8 cellular contexts compared by ENCODE assay signal in the genomic region with DNA sequence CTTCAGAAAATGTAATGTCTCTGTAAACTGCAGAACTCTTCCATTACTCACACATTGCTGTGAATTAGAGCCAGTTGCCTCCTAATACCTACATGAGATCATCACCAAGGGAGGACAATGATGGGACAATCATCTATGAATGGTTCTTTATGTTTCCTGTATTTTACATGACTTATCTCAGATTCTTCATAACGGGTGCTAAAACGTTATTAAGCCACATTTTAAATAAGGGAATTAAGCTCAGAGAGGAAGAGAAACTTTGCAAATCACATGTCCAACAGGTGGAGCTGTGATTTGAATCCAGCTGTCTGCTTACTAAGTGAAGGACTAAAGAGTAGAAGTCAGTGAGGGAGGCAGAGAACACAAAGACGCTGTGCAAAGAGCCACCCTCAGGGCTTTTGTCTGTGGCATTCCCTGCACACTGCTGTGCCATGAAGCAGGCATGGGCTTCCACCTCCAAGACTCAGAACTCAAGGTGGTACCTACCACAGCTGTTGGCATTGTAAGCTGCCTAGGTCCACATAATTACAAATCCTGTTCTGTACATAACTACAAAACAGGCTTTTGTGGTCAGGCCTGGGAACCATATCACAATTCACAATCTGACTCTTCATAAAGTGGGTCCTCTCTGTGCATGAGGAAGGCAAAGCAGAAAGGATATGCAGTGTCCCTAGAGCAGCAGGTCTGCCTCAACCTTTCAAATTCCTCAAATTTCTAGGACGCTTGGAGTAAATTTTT. TPM values are rescaled to one million over a fixed set of nuclear protein-coding genes. Genes with fewer than 3 reads are reported as not detected.
DNase-seq lines count a peak whose midpoint lies in the region; ATAC-seq, FAIRE-seq and TF ChIP-seq lines count a peak whose summit lies in the region.

No MANE protein-coding gene starts in this region.

- H3K36me3 ChIP-seq in adrenal gland (replicated peaks in 1 of 2) = no peaks in the 10 kb centered on the region

- peak; percentile 39 for DNase-seq in A172 (ENCODE audit: low spot score)
- DNase-seq in RCC 7860 (ENCODE audit: low spot score) = peak; percentile 35
- peak; percentile 20 for DNase-seq in iPS-NIHi11 (ENCODE audit: low spot score)
- no peak for DNase-seq in posterior vena cava (ENCODE audit: low spot score)
- no peak for DNase-seq in activated T-cell treated with anti-CD3 and anti-CD28 coated beads for 4 hours
- no peak for DNase-seq in adrenal gland

- no peaks in the 10 kb centered on the region for H3K27me3 ChIP-seq in adrenal gland

- peak; percentile 58 for ATAC-seq in GM18520 (IDR thresholded peaks at IDR 0.05; ENCODE audit: unreplicated experiment)
- ATAC-seq in HG02938 (IDR thresholded peaks at IDR 0.05; ENCODE audit: unreplicated experiment) = peak; percentile 68

- peaks cover 0 to 15% of the 10 kb centered on the region in 2 donors for H3K4me1 ChIP-seq in adrenal gland (replicated peaks in 1 of 2)

- no peaks in the 10 kb centered on the region for H3K9me3 ChIP-seq in adrenal gland (replicated peaks in 1 of 3)

- TF ChIP-seq POLR2A in adrenal gland (IDR thresholded peaks at IDR 0.05) = no peak

- WGBS in adrenal gland, 4 donors = 37 to 42% (median 38%) methylated on average over 4 of the region's 4 CpGs

- TF ChIP-seq CTCF in adrenal gland (IDR thresholded peaks at IDR 0.05) = no peak

- FAIRE-seq in RCC 7860 (lab: Jason Lieb, UNC) = no peak

- peak overlapping the region in 1 of 5 donors; percentile 3 for H3K27ac ChIP-seq in adrenal gland

- intact Hi-C loops in posterior vena cava (cut with DNase I) (no loop called here), adrenal gland (cut with DNase I) (no loop called here)

- H3K4me3 ChIP-seq in adrenal gland = no peak overlapping the region

RNA-seq across cellular contexts. Expression of a gene that starts 12.8 kb away (rescaled TPM):
- 26.5 and 29.4 TPM in 2 replicates for total RNA-seq in A172 (2014; rRNA removed; shearing (Covaris generic))
- total RNA-seq in posterior vena cava (10 to 100 TPM; 13.9 to 16.9 TPM), adrenal gland (10 to 100 TPM in 7 of 8 donors, 1 to 10 TPM in 1; 8.2 to 27.7 (median 16.3) TPM)
- polyA plus RNA-seq in adrenal gland = 10 to 100 TPM in 1 of 3 donors, 1 to 10 TPM in 2; 3.8 to 14.4 (median 7.5) TPM

Comparison
In these comparisons a context has a peak if more than half of its experiments do, and no peak if none do; other contexts are left out.
1. DNase-seq: peak in A172 (single experiment), RCC 7860 (single experiment) and iPS-NIHi11 (single experiment); none in posterior vena cava (single experiment), activated T-cell treated with anti-CD3 and anti-CD28 coated beads for 4 hours (single experiment) and adrenal gland (0 of 7).